Comparison of ENCODE assay signal across 8 cellular contexts in genomic region chr19:38619361-38620174, GRCh38. TPM values are rescaled to one million over a fixed set of nuclear protein-coding genes. Genes with fewer than 3 reads are reported as not detected.
DNase-seq lines count a peak whose midpoint lies in the region; ATAC-seq and TF ChIP-seq lines count a peak whose summit lies in the region.

No MANE protein-coding gene starts in this region.

- no peaks in the 10 kb centered on the region for H3K9me3 Mint-ChIP-seq in T-cell

- CTCF ChIA-PET in T-cell (lab: Charles Lee): interaction anchor here in 1 of 2 donors (0.5 to 2.1 kb wide), 5 partner anchors 15 to 383 kb away, joined by 3 to 21 read pairs (median 11); partner anchors contain the start of genes FAM98C, MRPS12 and SARS2

- TF ChIP-seq CTCF in fibroblast of villous mesenchyme (IDR thresholded peaks at IDR 0.05; ENCODE audit: insufficient read depth, low read depth, low read length) (no peak), gastrocnemius medialis (IDR thresholded peaks at IDR 0.05 in 4 of 5, conservative IDR thresholded peaks at IDR 0.05 in 1 of 5) (no peak)

- peak overlapping the region; percentile 98 for H3K27ac Mint-ChIP-seq in T-cell

- intact Hi-C loops in gastrocnemius medialis (cut with DNase I; ENCODE audit: low total_unique reads): loop anchor here (5.0 kb wide), 1 partner anchor 217 kb away; the partner anchor contains the start of gene FAM98C
- intact Hi-C loops in posterior vena cava (cut with DNase I): no loop called here

- no peak for TF ChIP-seq POLR2A in gastrocnemius medialis (IDR thresholded peaks at IDR 0.05)

- H3K27me3 ChIP-seq in gastrocnemius medialis: no peaks in the 10 kb centered on the region

- DNase-seq in T-cell (no peak), fibroblast of villous mesenchyme (ENCODE audit: low read depth) (no peak), gastrocnemius medialis (no peak), posterior vena cava (ENCODE audit: low spot score) (no peak), MV-4-11 (lab: John Stamatoyannopoulos, UW) (no peak), COLO829 (ENCODE audit: low spot score) (no peak)

- H3K4me3 ChIP-seq in fibroblast of villous mesenchyme (ENCODE audit: low read depth, low read length) (peak overlapping the region; percentile 99), gastrocnemius medialis (peak overlapping the region; percentile 80 to 95 (median 92))

- peak overlapping the region; percentile 90 to 96 (median 94) for H3K27ac ChIP-seq in gastrocnemius medialis

- H3K36me3 Mint-ChIP-seq in T-cell: peaks cover 35% of the 10 kb centered on the region

- peak overlapping the region; percentile 96 to 98 (median 98) for H3K4me3 Mint-ChIP-seq in T-cell

- in situ Hi-C loops in gastrocnemius medialis (cut with MboI; ENCODE audit: low sequenced_read_pairs in 4 of 4): loop anchor here in 1 of 4 donors (10.0 kb wide), 1 partner anchor 225 kb away; the partner anchor contains the start of gene HNRNPL

- POLR2A ChIA-PET in T-cell (lab: Charles Lee): interaction anchor here in 1 of 2 donors (0.6 kb wide), 2 partner anchors 12 to 60 kb away, joined by 5 to 9 read pairs; no protein-coding TSS in a partner anchor

- ATAC-seq in GM19025 (IDR thresholded peaks at IDR 0.05; ENCODE audit: low read depth, unreplicated experiment): peak; percentile 1
- no peak for ATAC-seq in T-cell (replicated peaks in 1 of 4)
- peak in 1 of 2 donors; percentile 10 for ATAC-seq in gastrocnemius medialis
- no peak for ATAC-seq in GM21723 (IDR thresholded peaks at IDR 0.05; ENCODE audit: unreplicated experiment)

- H3K4me1 Mint-ChIP-seq in T-cell: peaks cover 49 to 51% (median 50%) of the 10 kb centered on the region in 3 donors

- H3K9me3 ChIP-seq in gastrocnemius medialis: no peaks in the 10 kb centered on the region

- peaks cover 18% of the 10 kb centered on the region in 2 donors for H3K4me1 ChIP-seq in gastrocnemius medialis

- no peaks in the 10 kb centered on the region for H3K27me3 Mint-ChIP-seq in T-cell

- peaks cover 0 to 43% of the 10 kb centered on the region in 2 donors for H3K36me3 ChIP-seq in gastrocnemius medialis

RNA-seq across cellular contexts. Expression of gene EIF3K, which starts 0.6 kb away (rescaled TPM):
- 100 to 1,000 TPM; 317 to 352 (median 319) TPM for total RNA-seq in T-cell
- 152 and 257 TPM in 2 replicates for total RNA-seq in fibroblast of villous mesenchyme
- 100 to 1,000 TPM; 619 to 975 (median 681) TPM for total RNA-seq in gastrocnemius medialis
- 100 to 1,000 TPM; 170 to 191 TPM for total RNA-seq in posterior vena cava

RNA-seq across cellular contexts. Expression of gene MAP4K1, which starts 1.8 kb away (rescaled TPM):
- 100 to 1,000 TPM; 243 to 417 (median 329) TPM for total RNA-seq in T-cell
- total RNA-seq in fibroblast of villous mesenchyme: 0.32 TPM in 1 of 2 replicates, not detected in the other
- under 1 TPM in 3 of 4 donors, not detected in 1; 0.31 to 0.97 (median 0.78) TPM for total RNA-seq in gastrocnemius medialis
- total RNA-seq in posterior vena cava: 1 to 10 TPM; 2.7 to 5.5 TPM

RNA-seq across cellular contexts. Expression of gene ACTN4, which starts 27.9 kb away (rescaled TPM):
- total RNA-seq in T-cell (100 to 1,000 TPM in 4 of 5 donors, 10 to 100 TPM in 1; 100.0 to 201 (median 175) TPM), fibroblast of villous mesenchyme (333 and 456 TPM in 2 replicates), gastrocnemius medialis (10 to 100 TPM; 32.0 to 85.3 (median 63.9) TPM), posterior vena cava (100 to 1,000 TPM; 661 to 878 TPM)

Comparison
In these comparisons a context has a peak if more than half of its experiments do, and no peak if none do; other contexts are left out.
1. RNA of gene MAP4K1, which starts 1.8 kb away (total RNA-seq): 243 to 417 TPM in T-cell; 2.7 to 5.5 TPM in posterior vena cava, 0.31 to 0.97 TPM in gastrocnemius medialis and 0.32 TPM in fibroblast of villous mesenchyme; every median in the first group is over 10 times any median in the second.